ENCODE assay signal across 7 cellular contexts in the genomic region with DNA sequence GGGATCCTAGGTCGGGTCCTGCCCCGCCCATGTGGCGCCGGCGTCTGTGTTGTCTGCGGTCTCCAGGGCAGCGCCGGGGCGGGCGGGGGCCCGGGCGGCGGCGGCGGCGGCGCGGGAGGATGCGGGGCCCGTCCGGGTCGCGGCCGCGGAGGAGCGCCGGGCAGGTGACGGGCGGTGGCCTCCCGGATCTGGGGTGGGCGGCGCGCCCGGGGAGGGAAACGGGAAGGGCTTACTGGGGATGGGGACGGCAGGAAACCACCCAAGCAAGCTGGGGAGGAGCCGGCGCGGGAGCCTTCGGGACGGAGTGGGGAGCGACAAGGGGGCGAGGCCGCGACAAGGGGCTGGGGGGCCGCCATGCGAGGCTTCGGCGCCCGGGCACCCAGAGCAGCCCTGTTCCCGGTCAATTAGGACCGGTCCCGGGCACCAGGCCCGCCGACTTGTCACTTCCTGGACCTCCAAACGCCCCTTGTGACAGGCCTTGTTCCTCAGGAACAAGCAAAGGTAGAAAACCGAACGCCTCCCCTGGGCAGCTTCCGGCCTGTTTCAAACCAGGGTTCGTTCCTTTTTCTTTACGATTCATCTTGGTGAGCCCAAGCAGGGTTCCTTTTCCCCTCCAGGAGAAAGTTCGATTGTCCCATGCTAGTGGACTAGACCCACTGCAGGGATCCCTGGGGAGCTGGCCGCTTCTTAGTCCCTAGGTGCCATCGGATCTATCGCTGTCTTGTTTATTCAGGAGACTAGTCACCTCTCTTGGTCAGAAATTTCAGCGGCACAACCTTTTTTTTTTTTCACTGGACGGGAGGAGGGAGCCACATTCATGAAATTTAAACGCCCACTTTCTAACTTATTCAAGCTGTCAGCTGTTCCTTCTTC.
DNase-seq lines count a peak whose midpoint lies in the region; ATAC-seq and TF ChIP-seq lines count a peak whose summit lies in the region.

No MANE protein-coding gene starts in this region.

- ATAC-seq in GM18867 (IDR thresholded peaks at IDR 0.05; ENCODE audit: unreplicated experiment) (peak; percentile 40), GM19452 (IDR thresholded peaks at IDR 0.05; ENCODE audit: unreplicated experiment) (no peak)

- no peak for TF ChIP-seq CTCF in VCaP (conservative IDR thresholded peaks at IDR 0.05)
- TF ChIP-seq CTCF in cardiac fibroblast (IDR thresholded peaks at IDR 0.05; ENCODE audit: low read depth, low read length) = no peak

- no peak; the same call in 1 of the 2 replicates for TF ChIP-seq RAD21 in Ishikawa (IDR thresholded peaks at IDR 0.05; ENCODE audit: low read depth)

- H3K27ac ChIP-seq in VCaP = peak overlapping the region; percentile 88

- no peak for TF ChIP-seq EP300 in Ishikawa (IDR thresholded peaks at IDR 0.05; ENCODE audit: borderline replicate concordance)

- DNase-seq in cardiac fibroblast (ENCODE audit: low read depth in 2 of 2) (peak; percentile 66 to 84), islet precursor cell (peak; percentile 77)
- DNase-seq in stimulated activated CD4-positive, alpha-beta T cell treated with anti-CD3 and anti-CD28 coated beads, Interleukin-12 subunit alpha, Interleukin-12 subunit beta, amount 100 ng/mL, for 24 hours (ENCODE audit: low read depth in 2 of 2) = peak; percentile 14 to 40

- H3K4me3 ChIP-seq in cardiac fibroblast (replicated peaks in 1 of 2; ENCODE audit: low read depth in 2 of 2, low read length in 2 of 2) = peak overlapping the region; percentile 60 to 65

TF ChIP-seq in Ishikawa, 13 proteins besides CTCF, POLR2A, EP300 and RAD21:
- no peak for TF ChIP-seq FOXM1 (IDR thresholded peaks at IDR 0.05; ENCODE audit: borderline replicate concordance, low read depth)
- TF ChIP-seq TAF1 (IDR thresholded peaks at IDR 0.05; ENCODE audit: low read depth) = 0 out of 2 replicates have a peak, but pooled peaks have one; percentile 27
TF ChIP-seq in Ishikawa: peak in this region for 1.

Comparison
In these comparisons a context has a peak if more than half of its experiments do, and no peak if none do; other contexts are left out.
1. DNase-seq: peak in every context shown above with its lines; median percentile 77 in islet precursor cell; 75 in cardiac fibroblast; 27 in stimulated activated CD4-positive, alpha-beta T cell treated with anti-CD3 and anti-CD28 coated beads, Interleukin-12 subunit alpha, Interleukin-12 subunit beta, amount 100 ng/mL, for 24 hours.